In the genomic region with DNA sequence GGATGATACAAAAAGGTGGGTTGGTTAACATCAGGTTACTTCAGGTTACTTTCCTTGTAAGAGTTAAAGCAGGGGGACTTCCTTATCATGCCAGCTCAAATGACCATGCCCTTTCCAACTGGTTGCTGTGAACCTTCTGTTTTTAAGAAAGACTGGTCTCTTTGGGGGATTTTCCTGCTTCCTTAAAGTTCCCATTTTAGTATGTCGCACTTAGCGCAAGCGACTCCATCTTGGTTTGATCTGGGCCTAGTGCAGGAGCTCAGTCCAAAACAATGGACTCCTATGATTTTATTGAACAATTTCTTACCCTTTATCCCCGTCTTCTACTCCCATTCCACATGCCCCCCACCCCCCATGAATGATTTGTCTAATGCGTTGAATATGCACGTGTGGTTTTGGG, we compare ENCODE assay signal across 32 cellular contexts.
"Had no signal": no experiment of that assay in that cellular context is flagged by ENCODE, and none has a peak within 500 bp of the region (broad histone marks: within the 10 kb centered on the region; RNA-seq: fewer than 3 reads in every experiment).

No MANE protein-coding gene starts in this region.

- H3K4me1 ChIP-seq: pancreas, prostate gland, suprapubic skin, tibial artery, upper lobe of right lung had no signal

- FAIRE-seq: islet of Langerhans, kidney, pancreas, urothelium cell line had no signal

- H3K27ac ChIP-seq: left lung, lower lobe of right lung, neural progenitor cell, pancreas, prostate gland, skin epidermis, suprapubic skin, thoracic aorta, tibial artery, upper lobe of right lung had no signal

- ATAC-seq: left colon; left lung; lower lobe of right lung; natural killer cell; pancreas; right cardiac atrium; sciatic nerve; stimulated activated effector memory CD8-positive, alpha-beta T cell treated with anti-CD3 and anti-CD28 coated beads, Interleukin-12 subunit alpha, Interleukin-12 subunit beta, amount 100 ng/mL, for 72 hours; upper lobe of right lung had no signal

- H3K4me3 Mint-ChIP-seq: immature natural killer cell; mesothelial cell of epicardium; naive B cell; natural killer cell; nephron progenitor cell; neural progenitor cell; stimulated activated effector memory CD8-positive, alpha-beta T cell treated with anti-CD3 and anti-CD28 coated beads, Interleukin-12 subunit alpha, Interleukin-12 subunit beta, amount 100 ng/mL, for 72 hours; stimulated activated naive CD8-positive, alpha-beta T cell treated with anti-CD3 and anti-CD28 coated beads, Interleukin-15, Interleukin-2, amounts not matched to agents 100 ng/mL and 50 ng/mL, for 24 hours had no signal

- DNase-seq: hypothalamus; immature natural killer cell; kidney; left colon; left lung; lower lobe of right lung; mammary epithelial cell; mesendoderm; naive B cell; natural killer cell; pancreas; posterior cingulate gyrus; right cardiac atrium; stimulated activated CD4-positive, alpha-beta T cell treated with anti-CD3 and anti-CD28 coated beads, Interleukin-12 subunit alpha, Interleukin-12 subunit beta, amount 100 ng/mL, for 4 hours; stimulated activated CD4-positive, alpha-beta T cell treated with anti-CD3 and anti-CD28 coated beads, Interleukin-15, amount 100 ng/mL, for 24 hours; stimulated activated CD4-positive, alpha-beta T cell treated with anti-CD3 and anti-CD28 coated beads, Interleukin-2, amount 100 ng/mL, for 24 hours; stimulated activated CD4-positive, alpha-beta T cell treated with anti-CD3 and anti-CD28 coated beads, Interleukin-4, amount 100 ng/mL, for 24 hours; tibial artery; trophoblast cell; upper lobe of right lung had no signal

- H3K4me2 ChIP-seq: neural progenitor cell had no signal

- H3K4me3 ChIP-seq: left lung, lower lobe of right lung, neural progenitor cell, pancreas, prostate gland, skin epidermis, suprapubic skin, thoracic aorta, tibial artery, upper lobe of right lung had no signal

- H3K36me3 ChIP-seq: lower lobe of right lung, neural progenitor cell, pancreas, prostate gland, suprapubic skin, thoracic aorta, tibial artery, upper lobe of right lung had no signal

- H3K36me3 Mint-ChIP-seq: mesothelial cell of epicardium, neural progenitor cell had no signal

- H3K27me3 Mint-ChIP-seq: naive B cell; stimulated activated naive CD8-positive, alpha-beta T cell treated with anti-CD3 and anti-CD28 coated beads, Interleukin-15, Interleukin-2, amounts not matched to agents 100 ng/mL and 50 ng/mL, for 24 hours had no signal

- H3K9me3 ChIP-seq: left lung, lower lobe of right lung, pancreas, prostate gland, suprapubic skin, thoracic aorta, tibial artery, upper lobe of right lung had no signal

- H3K27ac Mint-ChIP-seq: mesothelial cell of epicardium; nephron progenitor cell; neural progenitor cell; stimulated activated effector memory CD8-positive, alpha-beta T cell treated with anti-CD3 and anti-CD28 coated beads, Interleukin-12 subunit alpha, Interleukin-12 subunit beta, amount 100 ng/mL, for 72 hours had no signal

- H3K9ac ChIP-seq: neural progenitor cell had no signal

- H3K9me3 Mint-ChIP-seq: immature natural killer cell; naive B cell; natural killer cell; neural progenitor cell; stimulated activated effector memory CD8-positive, alpha-beta T cell treated with anti-CD3 and anti-CD28 coated beads, Interleukin-12 subunit alpha, Interleukin-12 subunit beta, amount 100 ng/mL, for 72 hours; stimulated activated naive CD8-positive, alpha-beta T cell treated with anti-CD3 and anti-CD28 coated beads, Interleukin-15, Interleukin-2, amounts not matched to agents 100 ng/mL and 50 ng/mL, for 24 hours had no signal

- H2AFZ ChIP-seq: neural progenitor cell had no signal

- H3K27me3 ChIP-seq: left lung, neural progenitor cell, pancreas, upper lobe of right lung had no signal
